ENCODE assay signal across 25 cellular contexts in the genomic region with DNA sequence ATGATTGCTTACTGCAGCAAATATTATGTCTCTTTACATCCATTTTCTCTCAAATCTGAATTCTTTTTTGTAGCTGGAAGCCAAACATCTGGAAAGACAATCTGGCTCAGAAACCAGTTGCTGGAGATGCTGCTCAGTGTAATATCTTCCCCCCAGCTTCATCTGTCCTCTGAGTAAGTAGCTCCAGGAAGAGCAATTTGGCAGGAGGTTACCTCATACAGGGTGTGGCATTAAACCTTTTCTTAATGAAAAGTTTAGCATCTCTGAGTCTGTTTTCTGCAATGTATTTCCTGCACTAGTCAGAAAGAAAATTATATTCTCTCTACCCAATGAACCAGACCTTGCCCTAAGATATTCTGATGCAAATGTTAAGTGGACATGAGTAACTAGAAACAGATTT.
A peak's percentile ranks its signal among the peaks of the same experiment; 100 is the strongest.
DNase-seq lines count a peak whose midpoint lies in the region; ATAC-seq, FAIRE-seq and TF ChIP-seq lines count a peak whose summit lies in the region.
"Had no signal": no experiment of that assay in that cellular context is flagged by ENCODE, and none has a peak within 500 bp of the region (broad histone marks: within the 10 kb centered on the region; RNA-seq: fewer than 3 reads in every experiment).

No MANE protein-coding gene starts in this region.

- no peak for DNase-seq in activated naive CD4-positive, alpha-beta T cell treated with anti-CD3 and anti-CD28 coated beads, Interleukin-2, amount 10 ng/mL, durations not matched to agents 7 days and 5 days
- DNase-seq in activated naive CD4-positive, alpha-beta T cell treated with anti-CD3 and anti-CD28 coated beads for 36 hours, result no peak
- peak in 1 of 3 donors; percentile 76 for DNase-seq in CD4-positive, CD25-positive, alpha-beta regulatory T cell
- DNase-seq in bronchial epithelial cell (ENCODE audit: low read depth) (peak; percentile 67), keratinocyte (ENCODE audit: low read depth, low spot score) (no peak), NCI-H1048 (lab: John Stamatoyannopoulos, UW) (no peak)
- DNase-seq: Caco-2; CD4-positive, alpha-beta memory T cell; DMS 273 treated with DMSO at 0.1 percent for 48 hours; DMS79 treated with DMSO at 0.1 percent for 48 hours; Kasumi-1; NCI-H1417; NCI-H1694 treated with DMSO at 0.1 percent for 48 hours; NCI-H2081 treated with DMSO at 0.1 percent for 48 hours; NCI-H2171 treated with DMSO at 0.1 percent for 48 hours; NCI-H446; NCI-H526; Right ventricle myocardium superior had no signal

- no peaks in the 10 kb centered on the region for H3K79me2 ChIP-seq in keratinocyte (ENCODE audit: control insufficient read depth, insufficient read depth, low read length)

- peaks cover 13% of the 10 kb centered on the region for H3K4me1 ChIP-seq in CD4-positive, CD25-positive, alpha-beta regulatory T cell (ENCODE audit: control insufficient read depth, insufficient read depth, low read length, poor library complexity, severe bottlenecking)
- H3K4me1 ChIP-seq in keratinocyte (ENCODE audit: control insufficient read depth, extremely low read depth, insufficient read depth, low read length), result peaks cover 45% of the 10 kb centered on the region
- H3K4me1 ChIP-seq: Caco-2, HAP-1 had no signal

- H3K9me3 Mint-ChIP-seq in activated naive CD4-positive, alpha-beta T cell treated with anti-CD3 and anti-CD28 coated beads, Interleukin-2, amount 10 ng/mL, durations not matched to agents 7 days and 5 days, result no peaks in the 10 kb centered on the region
- no peaks in the 10 kb centered on the region for H3K9me3 Mint-ChIP-seq in activated naive CD4-positive, alpha-beta T cell treated with anti-CD3 and anti-CD28 coated beads for 36 hours
- H3K9me3 Mint-ChIP-seq in CD4-positive, CD25-positive, alpha-beta regulatory T cell, result peaks cover 0 to 2% (median 0%) of the 10 kb centered on the region in 7 donors

- H3K9me1 ChIP-seq in keratinocyte (ENCODE audit: control insufficient read depth, extremely low read depth, insufficient read depth, low read length), result no peaks in the 10 kb centered on the region

- H3K36me3 ChIP-seq in CD4-positive, CD25-positive, alpha-beta regulatory T cell (ENCODE audit: control insufficient read depth, insufficient read depth, low read length), result no peaks in the 10 kb centered on the region
- H3K36me3 ChIP-seq in bronchial epithelial cell (ENCODE audit: control insufficient read depth, insufficient read depth, low read length) (no peaks in the 10 kb centered on the region), keratinocyte (ENCODE audit: control insufficient read depth in 2 of 2, extremely low read depth in 1 of 2, insufficient read depth in 2 of 2, low read length in 2 of 2) (no peaks in the 10 kb centered on the region)
- H3K36me3 ChIP-seq: HAP-1 had no signal

- CTCF ChIA-PET in activated naive CD4-positive, alpha-beta T cell treated with anti-CD3 and anti-CD28 coated beads, Interleukin-2, amount 10 ng/mL, durations not matched to agents 7 days and 5 days (lab: Charles Lee), result no interaction called here
- CTCF ChIA-PET in activated naive CD4-positive, alpha-beta T cell treated with anti-CD3 and anti-CD28 coated beads for 36 hours (lab: Charles Lee), result interaction anchor here (1.2 to 1.3 kb wide), 2 partner anchors 150 to 151 kb away, joined by 4 to 7 read pairs; no protein-coding TSS in a partner anchor

- no peak overlapping the region for H3K4me3 Mint-ChIP-seq in activated naive CD4-positive, alpha-beta T cell treated with anti-CD3 and anti-CD28 coated beads, Interleukin-2, amount 10 ng/mL, durations not matched to agents 7 days and 5 days
- H3K4me3 Mint-ChIP-seq in activated naive CD4-positive, alpha-beta T cell treated with anti-CD3 and anti-CD28 coated beads for 36 hours, result no peak overlapping the region
- H3K4me3 Mint-ChIP-seq in CD4-positive, CD25-positive, alpha-beta regulatory T cell, result peak overlapping the region in 1 of 4 donors; percentile 29
- H3K4me3 Mint-ChIP-seq: CD4-positive, alpha-beta memory T cell; GM23338 had no signal

- H4K20me1 ChIP-seq in keratinocyte (ENCODE audit: control insufficient read depth, extremely low read depth, insufficient read depth, low read length), result no peaks in the 10 kb centered on the region

- H3K27ac ChIP-seq in CD4-positive, CD25-positive, alpha-beta regulatory T cell (ENCODE audit: insufficient read depth, low read length, poor library complexity, severe bottlenecking), result no peak overlapping the region
- no peak overlapping the region for H3K27ac ChIP-seq in keratinocyte (ENCODE audit: control insufficient read depth, insufficient read depth, low read length)

- H3K4me1 Mint-ChIP-seq in activated naive CD4-positive, alpha-beta T cell treated with anti-CD3 and anti-CD28 coated beads, Interleukin-2, amount 10 ng/mL, durations not matched to agents 7 days and 5 days, result peaks cover 53% of the 10 kb centered on the region
- H3K4me1 Mint-ChIP-seq in activated naive CD4-positive, alpha-beta T cell treated with anti-CD3 and anti-CD28 coated beads for 36 hours (ENCODE audit: low read depth), result peaks cover 48% of the 10 kb centered on the region
- H3K4me1 Mint-ChIP-seq in CD4-positive, CD25-positive, alpha-beta regulatory T cell, result peaks cover 0 to 53% (median 10%) of the 10 kb centered on the region in 4 donors
- H3K4me1 Mint-ChIP-seq: CD4-positive, alpha-beta memory T cell had no signal

- H3K27ac Mint-ChIP-seq in activated naive CD4-positive, alpha-beta T cell treated with anti-CD3 and anti-CD28 coated beads, Interleukin-2, amount 10 ng/mL, durations not matched to agents 7 days and 5 days, result peak overlapping the region; percentile 85
- H3K27ac Mint-ChIP-seq in activated naive CD4-positive, alpha-beta T cell treated with anti-CD3 and anti-CD28 coated beads for 36 hours, result no peak overlapping the region
- H3K27ac Mint-ChIP-seq in CD4-positive, CD25-positive, alpha-beta regulatory T cell, result peak overlapping the region in 1 of 3 donors; percentile 35
- H3K27ac Mint-ChIP-seq: CD4-positive, alpha-beta memory T cell; GM23338 had no signal

- TF ChIP-seq CTCF in bronchial epithelial cell (IDR thresholded peaks at IDR 0.05; ENCODE audit: insufficient read depth, low read length, severe bottlenecking) (no peak), keratinocyte (optimal IDR thresholded peaks at IDR 0.05 in 1 of 3, IDR thresholded peaks at IDR 0.05 in 1 of 3, conservative IDR thresholded peaks at IDR 0.05 in 1 of 3; ENCODE audit: extremely low read depth in 1 of 3, insufficient read depth in 2 of 3, low read length in 3 of 3) (no peak)

- ATAC-seq in CD4-positive, CD25-positive, alpha-beta regulatory T cell (ENCODE audit: low read depth in 2 of 2), result peak; percentile 31 to 43
- ATAC-seq in HG03175 (IDR thresholded peaks at IDR 0.05; ENCODE audit: unreplicated experiment) (no peak), GM18511 (IDR thresholded peaks at IDR 0.05; ENCODE audit: unreplicated experiment) (no peak)
- ATAC-seq: GM12878, GM23338 had no signal

- FAIRE-seq in bronchial epithelial cell (lab: Jason Lieb, UNC), result no peak
- peak; percentile 79 for FAIRE-seq in keratinocyte (lab: Jason Lieb, UNC)
- FAIRE-seq: A204.1, GM12878, RCC 7860 had no signal

- peaks cover 3% of the 10 kb centered on the region for H3K27me3 Mint-ChIP-seq in activated naive CD4-positive, alpha-beta T cell treated with anti-CD3 and anti-CD28 coated beads, Interleukin-2, amount 10 ng/mL, durations not matched to agents 7 days and 5 days
- H3K27me3 Mint-ChIP-seq in activated naive CD4-positive, alpha-beta T cell treated with anti-CD3 and anti-CD28 coated beads for 36 hours (ENCODE audit: low read depth), result no peaks in the 10 kb centered on the region
- H3K27me3 Mint-ChIP-seq in CD4-positive, CD25-positive, alpha-beta regulatory T cell, result peaks cover 9% of the 10 kb centered on the region

- intact Hi-C loops in activated naive CD4-positive, alpha-beta T cell treated with anti-CD3 and anti-CD28 coated beads for 36 hours (cut with micrococcal nuclease), result no loop called here

- H3K36me3 Mint-ChIP-seq in activated naive CD4-positive, alpha-beta T cell treated with anti-CD3 and anti-CD28 coated beads, Interleukin-2, amount 10 ng/mL, durations not matched to agents 7 days and 5 days, result peaks cover 5% of the 10 kb centered on the region
- H3K36me3 Mint-ChIP-seq in activated naive CD4-positive, alpha-beta T cell treated with anti-CD3 and anti-CD28 coated beads for 36 hours (ENCODE audit: low read depth), result no peaks in the 10 kb centered on the region
- peaks cover 7% of the 10 kb centered on the region for H3K36me3 Mint-ChIP-seq in CD4-positive, CD25-positive, alpha-beta regulatory T cell
- H3K36me3 Mint-ChIP-seq: CD4-positive, alpha-beta memory T cell had no signal

- dilution Hi-C loops in keratinocyte (cut with MboI; ENCODE audit: extremely low pct_ligation_motif_present, low sequenced_read_pairs), result no loop called here

- H3K4me3 ChIP-seq in CD4-positive, CD25-positive, alpha-beta regulatory T cell (ENCODE audit: low read depth, low read length), result no peak overlapping the region
- no peak overlapping the region for H3K4me3 ChIP-seq in bronchial epithelial cell (ENCODE audit: low read depth, low read length)
- H3K4me3 ChIP-seq in keratinocyte (ENCODE audit: control insufficient read depth in 2 of 3, extremely low read depth in 1 of 3, insufficient read depth in 2 of 3, low read depth in 1 of 3, low read length in 3 of 3), result no peak overlapping the region
- H3K4me3 ChIP-seq: GM12878, GM23338, HAP-1 had no signal

- H3K9ac ChIP-seq in keratinocyte (ENCODE audit: control insufficient read depth, extremely low read depth, insufficient read depth, low read length), result no peak overlapping the region

- no peak overlapping the region for H2AFZ ChIP-seq in keratinocyte (ENCODE audit: control insufficient read depth, low read length)
- H2AFZ ChIP-seq: GM23338 had no signal

- H3K4me2 ChIP-seq in keratinocyte (ENCODE audit: control insufficient read depth, extremely low read depth, insufficient read depth, low read depth, low read length), result peak overlapping the region; percentile 38
- H3K4me2 ChIP-seq: GM23338 had no signal

- no peaks in the 10 kb centered on the region for H3K9me3 ChIP-seq in CD4-positive, CD25-positive, alpha-beta regulatory T cell (ENCODE audit: control insufficient read depth in 2 of 2, low read length in 2 of 2)
- H3K9me3 ChIP-seq in keratinocyte (ENCODE audit: control insufficient read depth, low read depth, low read length), result no peaks in the 10 kb centered on the region
- H3K9me3 ChIP-seq: Caco-2, HAP-1 had no signal

- H3K27me3 ChIP-seq in CD4-positive, CD25-positive, alpha-beta regulatory T cell (ENCODE audit: control insufficient read depth, insufficient read depth, low read length), result no peaks in the 10 kb centered on the region
- H3K27me3 ChIP-seq in bronchial epithelial cell (ENCODE audit: control insufficient read depth, insufficient read depth, low read length) (no peaks in the 10 kb centered on the region), keratinocyte (ENCODE audit: control insufficient read depth, extremely low read depth, insufficient read depth, low read length) (no peaks in the 10 kb centered on the region)

Comparison
In these comparisons a context has a peak if more than half of its experiments do, and no peak if none do; other contexts are left out.
1. ATAC-seq: peak in CD4-positive, CD25-positive, alpha-beta regulatory T cell (2 of 2); none in HG03175 (single experiment) and GM18511 (single experiment).